ENCODE assay signal across 1 cellular context in genomic region chr2:20618468-20618885, GRCh38.
TF ChIP-seq lines count a peak whose summit lies in the region.

No MANE protein-coding gene starts in this region.

TF ChIP-seq in HepG2, 621 proteins besides CTCF, POLR2A, EP300 and RAD21 (continued from another document):
- 0 out of 2 replicates have a peak, but pooled peaks have one; percentile 52 for TF ChIP-seq HES4 (CRISPR knock-in tag; IDR thresholded peaks at IDR 0.05; ENCODE audit: borderline replicate concordance)
